Comparison of ENCODE assay signal across 8 cellular contexts in genomic region chr19:41597600-41598041, GRCh38. TPM values are rescaled to one million over a fixed set of nuclear protein-coding genes. Genes with fewer than 3 reads are reported as not detected.
DNase-seq lines count a peak whose midpoint lies in the region; ATAC-seq, FAIRE-seq and TF ChIP-seq lines count a peak whose summit lies in the region.

No MANE protein-coding gene starts in this region.

- ATAC-seq in activated T-cell treated with anti-CD3 and anti-CD28 coated beads, Interleukin-2, amount 50 U/mL, for 4 hours: peak; percentile 82 to 91
- ATAC-seq in HG03045 (IDR thresholded peaks at IDR 0.05; ENCODE audit: unreplicated experiment): no peak

- H3K27me3 ChIP-seq in neural progenitor cell: no peaks in the 10 kb centered on the region

- no peaks in the 10 kb centered on the region for H3K9me3 Mint-ChIP-seq in activated T-cell treated with anti-CD3 and anti-CD28 coated beads, Interleukin-2, amount 50 U/mL, for 4 hours
- H3K9me3 Mint-ChIP-seq in neural progenitor cell: no peaks in the 10 kb centered on the region

- no peak overlapping the region for H3K27ac ChIP-seq in neural progenitor cell

- no peak overlapping the region for H3K4me2 ChIP-seq in neural progenitor cell

- no peak overlapping the region for H3K27ac Mint-ChIP-seq in neural progenitor cell

- DNase-seq in G401 (ENCODE audit: low spot score) (peak; percentile 57), RCC 7860 (ENCODE audit: low spot score) (peak; percentile 38), fibroblast of peridontal ligament (ENCODE audit: extremely low read depth) (peak; percentile 63), neural progenitor cell (ENCODE audit: low spot score) (peak; percentile 60), stromal cell of bone marrow (ENCODE audit: low read depth) (peak; percentile 32)
- peak; percentile 70 for DNase-seq in Jurkat, Clone E6-1 (ENCODE audit: low read depth, low spot score)
- peak; percentile 73 for DNase-seq in activated T-cell treated with anti-CD3 and anti-CD28 coated beads, Interleukin-2, amount 50 U/mL, for 4 hours

- H3K9ac ChIP-seq in neural progenitor cell: no peak overlapping the region

- no peak for FAIRE-seq in RCC 7860 (lab: Jason Lieb, UNC)

- in situ Hi-C loops in G401 (cut with HindIII; ENCODE audit: low sequenced_read_pairs): no loop called here

- H3K4me3 ChIP-seq in Jurkat, Clone E6-1 (ENCODE audit: low read length): no peak overlapping the region
- no peak overlapping the region for H3K4me3 ChIP-seq in neural progenitor cell

- H3K4me1 Mint-ChIP-seq in activated T-cell treated with anti-CD3 and anti-CD28 coated beads, Interleukin-2, amount 50 U/mL, for 4 hours (ENCODE audit: low read depth): peaks cover 7% of the 10 kb centered on the region
- no peaks in the 10 kb centered on the region for H3K4me1 Mint-ChIP-seq in neural progenitor cell

- no peaks in the 10 kb centered on the region for H3K79me2 ChIP-seq in neural progenitor cell (ENCODE audit: low read depth)

- no peaks in the 10 kb centered on the region for H3K9me3 ChIP-seq in neural progenitor cell (ENCODE audit: low read depth)

- H3K36me3 ChIP-seq in neural progenitor cell: no peaks in the 10 kb centered on the region

- no peaks in the 10 kb centered on the region for H3K4me1 ChIP-seq in neural progenitor cell

- peak overlapping the region; percentile 29 for H3K4me3 Mint-ChIP-seq in activated T-cell treated with anti-CD3 and anti-CD28 coated beads, Interleukin-2, amount 50 U/mL, for 4 hours
- no peak overlapping the region for H3K4me3 Mint-ChIP-seq in neural progenitor cell

- TF ChIP-seq CTCF in neural progenitor cell (IDR thresholded peaks at IDR 0.05): peak; percentile 90

- no peaks in the 10 kb centered on the region for H3K36me3 Mint-ChIP-seq in activated T-cell treated with anti-CD3 and anti-CD28 coated beads, Interleukin-2, amount 50 U/mL, for 4 hours (ENCODE audit: insufficient read depth)
- no peaks in the 10 kb centered on the region for H3K36me3 Mint-ChIP-seq in neural progenitor cell

- peaks cover 20% of the 10 kb centered on the region for H3K27me3 Mint-ChIP-seq in activated T-cell treated with anti-CD3 and anti-CD28 coated beads, Interleukin-2, amount 50 U/mL, for 4 hours (ENCODE audit: low read depth)
- peaks cover 25% of the 10 kb centered on the region for H3K27me3 Mint-ChIP-seq in neural progenitor cell (ENCODE audit: insufficient read depth, low read depth)

- H3F3A ChIP-seq in neural progenitor cell (ENCODE audit: low read depth): no peaks in the 10 kb centered on the region

- no peaks in the 10 kb centered on the region for H4K20me1 ChIP-seq in neural progenitor cell (ENCODE audit: low read depth)

- no peak overlapping the region for H2AFZ ChIP-seq in neural progenitor cell (replicated peaks)

RNA-seq across cellular contexts. Expression of gene CEACAM21, which starts 21.7 kb away (rescaled TPM):
- 0.12 and 3.6 TPM in 2 replicates for total RNA-seq in G401 (2014; rRNA removed; shearing (Covaris generic))
- polyA plus RNA-seq in Jurkat, Clone E6-1 (2012; ENCODE audit: insufficient read depth, insufficient read length): 3.1 TPM
- total RNA-seq in activated T-cell treated with anti-CD3 and anti-CD28 coated beads, Interleukin-2, amount 50 U/mL, for 4 hours: 10 to 100 TPM in 2 of 3 donors, 1 to 10 TPM in 1; 6.1 to 12.9 (median 11.0) TPM
- total RNA-seq in neural progenitor cell (ENCODE audit: low replicate concordance): 0.19 TPM in 1 of 2 replicates, not detected in the other

RNA-seq across cellular contexts. Expression of gene CEACAM4, which starts 29.3 kb away (rescaled TPM):
- total RNA-seq in G401 (2014; rRNA removed; shearing (Covaris generic)): not detected in 2 replicates
- polyA plus RNA-seq in Jurkat, Clone E6-1 (2012; ENCODE audit: insufficient read depth, insufficient read length): not detected
- total RNA-seq in activated T-cell treated with anti-CD3 and anti-CD28 coated beads, Interleukin-2, amount 50 U/mL, for 4 hours: not detected
- not detected in 2 replicates for total RNA-seq in neural progenitor cell (ENCODE audit: low replicate concordance)
